Comparison of ENCODE assay signal across 18 cellular contexts in the genomic region with DNA sequence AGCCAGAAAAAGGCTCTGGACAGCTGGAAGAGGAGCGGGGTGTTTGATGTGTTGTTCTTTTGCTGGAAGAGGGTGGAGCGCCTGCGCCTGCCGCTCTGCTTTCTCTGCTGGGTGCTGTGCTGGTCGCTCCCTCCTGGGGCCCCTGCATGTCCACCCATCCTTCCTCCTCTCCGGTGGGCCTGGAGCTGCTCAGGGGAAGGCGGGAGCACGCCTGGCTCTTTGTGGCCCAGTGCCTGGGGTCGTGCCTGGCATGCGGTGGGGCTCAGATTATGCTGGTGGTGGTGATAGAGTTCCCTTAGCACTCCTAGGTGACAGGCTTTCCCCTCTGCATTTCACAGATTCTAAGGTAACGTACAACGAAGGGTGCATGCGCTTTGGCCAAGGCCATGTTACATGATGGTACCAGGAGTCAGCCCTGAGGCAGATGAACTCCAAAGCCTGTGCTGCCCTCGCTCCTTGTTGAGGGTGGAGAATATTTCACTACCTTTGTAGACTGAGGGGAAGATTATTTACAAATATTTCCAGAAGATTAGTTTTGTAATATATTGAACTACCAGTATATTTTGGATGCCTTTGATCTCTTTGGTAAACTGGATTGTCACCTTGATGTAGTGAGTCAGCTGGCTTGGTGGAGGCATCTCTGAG.
"Had no signal": no experiment of that assay in that cellular context is flagged by ENCODE, and none has a peak within 500 bp of the region (broad histone marks: within the 10 kb centered on the region; RNA-seq: fewer than 3 reads in every experiment).

No MANE protein-coding gene starts in this region.

- H3K9me3 ChIP-seq: neutrophil, pancreas, tibial nerve, vagina had no signal

- DNase-seq: activated CD4-positive, alpha-beta T cell treated with anti-CD3 and anti-CD28 coated beads, Interleukin-2, amount 50 U/mL, for 4 hours; activated gamma-delta T cell; dorsolateral prefrontal cortex; erythroblast; foreskin melanocyte; head of caudate nucleus; stimulated activated CD4-positive, alpha-beta T cell treated with anti-CD3 and anti-CD28 coated beads, Interleukin-4, amount 100 ng/mL, for 4 hours; stimulated activated naive CD4-positive, alpha-beta T cell treated with Interleukin-2 at 50 U/mL for 16 hours had no signal

- H3K9me3 Mint-ChIP-seq: T-helper 2 cell treated with Interferon-gamma antibody and Interleukin-4, amounts not matched to agents 5 μg/mL and 100 μg/mL, for 36 hours had no signal

- H3K4me3 Mint-ChIP-seq: activated naive CD8-positive, alpha-beta T cell; T-helper 2 cell treated with Interferon-gamma antibody and Interleukin-4, amounts not matched to agents 5 μg/mL and 100 μg/mL, for 36 hours had no signal

- H3K36me3 ChIP-seq: cardiac muscle cell, neutrophil, pancreas, tibial nerve, vagina had no signal

- ATAC-seq: left lobe of liver, pancreas, sciatic nerve had no signal

- H3K27me3 ChIP-seq: cardiac muscle cell, dorsolateral prefrontal cortex, neutrophil, pancreas, tibial nerve, vagina had no signal

- H3K27me3 Mint-ChIP-seq: activated naive CD8-positive, alpha-beta T cell had no signal

- H3K27ac Mint-ChIP-seq: T-helper 2 cell treated with Interferon-gamma antibody and Interleukin-4, amounts not matched to agents 5 μg/mL and 100 μg/mL, for 36 hours had no signal

- H3K27ac ChIP-seq: cardiac muscle cell, neutrophil, pancreas, tibial nerve, vagina had no signal

- H3K4me3 ChIP-seq: cardiac muscle cell, dorsolateral prefrontal cortex, pancreas, smooth muscle cell, tibial nerve, vagina had no signal

- H3K4me2 ChIP-seq: smooth muscle cell had no signal
